Comparison of ENCODE assay signal across 1 cellular context in the genomic region with DNA sequence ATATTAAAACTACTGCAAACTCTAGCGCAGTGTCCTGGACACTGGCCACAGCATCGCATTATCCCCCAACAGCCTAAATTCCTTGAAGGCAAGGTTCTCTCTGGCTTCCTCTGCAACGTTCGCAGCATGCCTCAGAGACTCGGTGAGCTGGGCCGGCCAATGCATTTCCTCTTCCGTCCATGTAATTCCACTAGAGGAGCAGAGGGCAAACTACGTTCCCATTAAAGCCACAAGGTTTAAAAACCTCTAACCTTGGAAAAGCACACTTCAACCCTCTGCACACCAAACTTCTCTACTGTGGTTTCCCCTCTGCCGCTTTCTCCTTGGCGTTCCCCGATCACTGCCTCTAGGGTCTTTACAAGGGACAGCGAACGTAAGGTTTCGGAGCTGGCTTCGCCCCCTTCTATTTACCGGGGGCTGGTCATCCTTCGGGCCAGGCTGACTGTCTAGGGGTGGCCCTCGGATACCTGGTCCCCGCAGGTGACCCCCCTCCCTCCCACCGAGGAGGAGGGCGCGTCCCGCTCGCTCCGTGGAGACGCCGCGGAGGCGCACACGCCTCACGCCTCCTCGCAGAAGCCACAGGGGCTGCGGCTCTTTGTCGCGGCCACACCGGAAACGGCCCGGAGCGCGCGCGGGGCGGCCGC.
A peak's percentile ranks its signal among the peaks of the same experiment; 100 is the strongest.
TF ChIP-seq lines count a peak whose summit lies in the region.

No MANE protein-coding gene starts in this region.

TF ChIP-seq in HepG2, 621 proteins besides CTCF, POLR2A, EP300 and RAD21 (continued from another document and continues in another):
- TF ChIP-seq ZNF318 (CRISPR knock-in tag; IDR thresholded peaks at IDR 0.05) (no peak; the same call in 1 of the 2 replicates), ZNF768 (CRISPR knock-in tag; IDR thresholded peaks at IDR 0.05) (0 out of 2 replicates have a peak, but pooled peaks have one; percentile 14), ZNF34 (CRISPR knock-in tag; IDR thresholded peaks at IDR 0.05; ENCODE audit: borderline replicate concordance) (peak; percentile 74; the same call in 1 of the 2 replicates), SRY (CRISPR knock-in tag; IDR thresholded peaks at IDR 0.05) (no peak; the same call in 1 of the 2 replicates), IKZF4 (CRISPR knock-in tag; IDR thresholded peaks at IDR 0.05; ENCODE audit: borderline replicate concordance, low read depth, not compliant biosample characterization) (no peak), ZNF749 (CRISPR knock-in tag; IDR thresholded peaks at IDR 0.05; ENCODE audit: borderline replicate concordance) (0 out of 2 replicates have a peak, but pooled peaks have one; percentile 57), LCORL (IDR thresholded peaks at IDR 0.05) (no peak), LCORL (CRISPR knock-in tag; IDR thresholded peaks at IDR 0.05) (peak; percentile 50; the same call in 1 of the 2 replicates), TP53 (CRISPR knock-in tag; conservative IDR thresholded peaks at IDR 0.05) (no peak), ZBTB7B (CRISPR knock-in tag; IDR thresholded peaks at IDR 0.05) (peak; percentile 75), CCAR2 (optimal IDR thresholded peaks at IDR 0.05; ENCODE audit: low read depth, low read length) (no peak), ZNF772 (CRISPR knock-in tag; IDR thresholded peaks at IDR 0.05) (no peak), CBFB (CRISPR knock-in tag; IDR thresholded peaks at IDR 0.05) (no peak; the same call in 1 of the 2 replicates), PITX1 (CRISPR knock-in tag; IDR thresholded peaks at IDR 0.05) (peak; percentile 34), BRCA1 (CRISPR knock-in tag; IDR thresholded peaks at IDR 0.05) (0 out of 2 replicates have a peak, but pooled peaks have one; percentile 63), ISX (CRISPR knock-in tag; conservative IDR thresholded peaks at IDR 0.05) (peak; percentile 75; the same call in 1 of the 2 replicates), ZNF274 (CRISPR knock-in tag; IDR thresholded peaks at IDR 0.05) (peak; percentile 92), ATF7-NPFF (CRISPR knock-in tag; IDR thresholded peaks at IDR 0.05; ENCODE audit: low read depth) (no peak), ISL2 (CRISPR knock-in tag; IDR thresholded peaks at IDR 0.05) (peak; percentile 69), ZNF275 (CRISPR knock-in tag; IDR thresholded peaks at IDR 0.05; ENCODE audit: borderline replicate concordance) (peak; percentile 43; the same call in 1 of the 2 replicates), ZNF414 (CRISPR knock-in tag; IDR thresholded peaks at IDR 0.05) (no peak), ZBTB20 (CRISPR knock-in tag; IDR thresholded peaks at IDR 0.05; ENCODE audit: borderline replicate concordance, low read depth) (0 out of 2 replicates have a peak, but pooled peaks have one; percentile 43), TSC22D2 (CRISPR knock-in tag; IDR thresholded peaks at IDR 0.05; ENCODE audit: borderline replicate concordance) (0 out of 2 replicates have a peak, but pooled peaks have one; percentile 32), ZZZ3 (CRISPR knock-in tag; IDR thresholded peaks at IDR 0.05; ENCODE audit: borderline replicate concordance) (no peak), ZNF510 (CRISPR knock-in tag; IDR thresholded peaks at IDR 0.05; ENCODE audit: low read depth) (peak; percentile 45; the same call in 1 of the 2 replicates), ZNF761 (CRISPR knock-in tag; conservative IDR thresholded peaks at IDR 0.05) (no peak), KDM2A (CRISPR knock-in tag; IDR thresholded peaks at IDR 0.05; ENCODE audit: borderline replicate concordance, low read depth) (peak; percentile 75), ZFP36L1 (CRISPR knock-in tag; IDR thresholded peaks at IDR 0.05) (0 out of 2 replicates have a peak, but pooled peaks have one; percentile 6), SALL1 (CRISPR knock-in tag; IDR thresholded peaks at IDR 0.05) (peak; percentile 61), SOX6 (IDR thresholded peaks at IDR 0.05) (no peak), SOX6 (CRISPR knock-in tag; IDR thresholded peaks at IDR 0.05) (peak; percentile 40; the same call in 1 of the 2 replicates), ZSCAN29 (CRISPR knock-in tag; conservative IDR thresholded peaks at IDR 0.05) (0 out of 2 replicates have a peak, but pooled peaks have one; percentile 23), ZNF383 (CRISPR knock-in tag; IDR thresholded peaks at IDR 0.05; ENCODE audit: borderline replicate concordance) (no peak), KMT2A (CRISPR knock-in tag; IDR thresholded peaks at IDR 0.05) (peak; percentile 54; the same call in 1 of the 2 replicates), KLF12 (CRISPR knock-in tag; IDR thresholded peaks at IDR 0.05; ENCODE audit: borderline replicate concordance) (peak; percentile 78; the same call in 1 of the 2 replicates), YEATS2 (CRISPR knock-in tag; IDR thresholded peaks at IDR 0.05; ENCODE audit: borderline replicate concordance) (peak; percentile 56), CBX2 (IDR thresholded peaks at IDR 0.05; ENCODE audit: low read depth, low read length) (no peak), CBX2 (CRISPR knock-in tag; IDR thresholded peaks at IDR 0.05; ENCODE audit: low read depth) (no peak), HIVEP1 (CRISPR knock-in tag; IDR thresholded peaks at IDR 0.05) (0 out of 2 replicates have a peak, but pooled peaks have one; percentile 54), MBD4 (IDR thresholded peaks at IDR 0.05; ENCODE audit: borderline replicate concordance, low read length) (no peak), ZNF549 (CRISPR knock-in tag; IDR thresholded peaks at IDR 0.05) (no peak), GABPB1 (CRISPR knock-in tag; IDR thresholded peaks at IDR 0.05) (peak; percentile 85)
- TF ChIP-seq, protein P1, sequence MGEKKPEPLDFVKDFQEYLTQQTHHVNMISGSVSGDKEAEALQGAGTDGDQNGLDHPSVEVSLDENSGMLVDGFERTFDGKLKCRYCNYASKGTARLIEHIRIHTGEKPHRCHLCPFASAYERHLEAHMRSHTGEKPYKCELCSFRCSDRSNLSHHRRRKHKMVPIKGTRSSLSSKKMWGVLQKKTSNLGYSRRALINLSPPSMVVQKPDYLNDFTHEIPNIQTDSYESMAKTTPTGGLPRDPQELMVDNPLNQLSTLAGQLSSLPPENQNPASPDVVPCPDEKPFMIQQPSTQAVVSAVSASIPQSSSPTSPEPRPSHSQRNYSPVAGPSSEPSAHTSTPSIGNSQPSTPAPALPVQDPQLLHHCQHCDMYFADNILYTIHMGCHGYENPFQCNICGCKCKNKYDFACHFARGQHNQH (CRISPR knock-in tag; IDR thresholded peaks at IDR 0.05) = peak; percentile 54; the same call in 1 of the 2 replicates
- TF ChIP-seq, protein P2, sequence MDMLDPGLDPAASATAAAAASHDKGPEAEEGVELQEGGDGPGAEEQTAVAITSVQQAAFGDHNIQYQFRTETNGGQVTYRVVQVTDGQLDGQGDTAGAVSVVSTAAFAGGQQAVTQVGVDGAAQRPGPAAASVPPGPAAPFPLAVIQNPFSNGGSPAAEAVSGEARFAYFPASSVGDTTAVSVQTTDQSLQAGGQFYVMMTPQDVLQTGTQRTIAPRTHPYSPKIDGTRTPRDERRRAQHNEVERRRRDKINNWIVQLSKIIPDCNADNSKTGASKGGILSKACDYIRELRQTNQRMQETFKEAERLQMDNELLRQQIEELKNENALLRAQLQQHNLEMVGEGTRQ (IDR thresholded peaks at IDR 0.05; ENCODE audit: low read depth, low read length) = no peak
- TF ChIP-seq, protein P2 (CRISPR knock-in tag; IDR thresholded peaks at IDR 0.05; ENCODE audit: borderline replicate concordance) = no peak
- TF ChIP-seq, protein P3, sequence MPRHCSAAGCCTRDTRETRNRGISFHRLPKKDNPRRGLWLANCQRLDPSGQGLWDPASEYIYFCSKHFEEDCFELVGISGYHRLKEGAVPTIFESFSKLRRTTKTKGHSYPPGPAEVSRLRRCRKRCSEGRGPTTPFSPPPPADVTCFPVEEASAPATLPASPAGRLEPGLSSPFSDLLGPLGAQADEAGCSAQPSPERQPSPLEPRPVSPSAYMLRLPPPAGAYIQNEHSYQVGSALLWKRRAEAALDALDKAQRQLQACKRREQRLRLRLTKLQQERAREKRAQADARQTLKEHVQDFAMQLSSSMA (CRISPR knock-in tag; IDR thresholded peaks at IDR 0.05) = no peak
- TF ChIP-seq, protein P4, sequence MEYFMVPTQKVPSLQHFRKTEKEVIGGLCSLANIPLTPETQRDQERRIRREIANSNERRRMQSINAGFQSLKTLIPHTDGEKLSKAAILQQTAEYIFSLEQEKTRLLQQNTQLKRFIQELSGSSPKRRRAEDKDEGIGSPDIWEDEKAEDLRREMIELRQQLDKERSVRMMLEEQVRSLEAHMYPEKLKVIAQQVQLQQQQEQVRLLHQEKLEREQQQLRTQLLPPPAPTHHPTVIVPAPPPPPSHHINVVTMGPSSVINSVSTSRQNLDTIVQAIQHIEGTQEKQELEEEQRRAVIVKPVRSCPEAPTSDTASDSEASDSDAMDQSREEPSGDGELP (IDR thresholded peaks at IDR 0.05; ENCODE audit: borderline replicate concordance, low read depth) = peak; percentile 3; the same call in 1 of the 2 replicates
